In the genomic region with DNA sequence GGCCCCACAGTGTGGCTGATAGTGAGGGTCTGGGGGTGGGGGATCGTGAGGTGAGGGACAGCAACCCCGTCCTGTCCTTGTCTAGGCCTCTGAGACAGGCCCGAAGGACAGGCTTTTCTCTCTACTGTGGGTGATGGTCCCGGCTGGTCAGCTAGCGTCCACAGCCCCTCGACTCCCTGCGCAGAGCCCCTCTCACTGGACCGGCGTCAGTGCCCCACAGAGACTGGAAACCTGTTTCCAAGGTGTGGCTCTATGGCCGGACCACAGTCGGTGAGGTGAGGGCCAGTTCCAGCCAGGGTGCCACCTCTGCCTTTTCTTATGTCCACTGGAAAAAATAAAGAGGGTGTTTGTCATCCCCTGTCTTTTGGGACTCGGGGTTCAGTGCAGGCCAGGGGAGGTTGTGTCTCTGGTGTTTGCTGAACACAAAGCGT, we compare ENCODE assay signal across 14 cellular contexts. TPM values are rescaled to one million over a fixed set of nuclear protein-coding genes. Genes with fewer than 3 reads are reported as not detected.
DNase-seq lines count a peak whose midpoint lies in the region; ATAC-seq and TF ChIP-seq lines count a peak whose summit lies in the region.
"Had no signal": no experiment of that assay in that cellular context is flagged by ENCODE, and none has a peak within 500 bp of the region (broad histone marks: within the 10 kb centered on the region; RNA-seq: fewer than 3 reads in every experiment).

No MANE protein-coding gene starts in this region.

- peak overlapping the region; percentile 37; the same call in 1 of the 2 replicates for H3K4me2 ChIP-seq in GM23338
- peak overlapping the region; percentile 92 for H3K4me2 ChIP-seq in skeletal muscle satellite cell (ENCODE audit: low read length)

- H3K4me3 Mint-ChIP-seq in GM23338, result peak overlapping the region; percentile 62
- H3K4me3 Mint-ChIP-seq in MCF 10A (ENCODE audit: unreplicated experiment), result peak overlapping the region; percentile 70
- H3K4me3 Mint-ChIP-seq: memory B cell had no signal

- no peaks in the 10 kb centered on the region for H3K9me2 ChIP-seq in GM23338 (ENCODE audit: insufficient read depth)

- no peak for TF ChIP-seq CTCF in GM23338 (conservative IDR thresholded peaks at IDR 0.05; ENCODE audit: low read depth in 2 of 2)
- TF ChIP-seq CTCF in MCF 10A (IDR thresholded peaks at IDR 0.05; ENCODE audit: unreplicated experiment), result no peak
- no peak for TF ChIP-seq CTCF in left lung (IDR thresholded peaks at IDR 0.05)

- H3K27ac ChIP-seq in GM23338 (ENCODE audit: low read depth), result peak overlapping the region; percentile 88
- peak overlapping the region; percentile 68 to 87 for H3K27ac ChIP-seq in left lung
- no peak overlapping the region for H3K27ac ChIP-seq in effector memory CD4-positive, alpha-beta T cell (ENCODE audit: insufficient read depth, low read length, poor library complexity, severe bottlenecking)
- H3K27ac ChIP-seq: C4-2B, VCaP had no signal

- H3K9me3 ChIP-seq in left lung (no peaks in the 10 kb centered on the region), skeletal muscle satellite cell (replicated peaks; ENCODE audit: low read length) (no peaks in the 10 kb centered on the region)
- H3K9me3 ChIP-seq in effector memory CD4-positive, alpha-beta T cell (ENCODE audit: control insufficient read depth, low read length), result no peaks in the 10 kb centered on the region

- no peaks in the 10 kb centered on the region for H3K36me3 ChIP-seq in GM23338 (ENCODE audit: insufficient read depth)
- peaks cover 0 to 6% of the 10 kb centered on the region in 2 donors for H3K36me3 ChIP-seq in left lung
- H3K36me3 ChIP-seq in skeletal muscle satellite cell (ENCODE audit: insufficient read depth, low read length), result no peaks in the 10 kb centered on the region
- no peaks in the 10 kb centered on the region for H3K36me3 ChIP-seq in effector memory CD4-positive, alpha-beta T cell (ENCODE audit: control insufficient read depth, insufficient read depth, low read length)

- intact Hi-C loops in MCF 10A (cut with micrococcal nuclease), result no loop called here
- intact Hi-C loops in left lung (cut with DNase I), result no loop called here

- BruUV-seq in MCF 10A (replicated peaks; lab: Mats Ljungman, UMichigan), result no TSS peak

- H4K20me1 ChIP-seq in GM23338 (replicated peaks; ENCODE audit: insufficient read depth), result no peaks in the 10 kb centered on the region

- peaks cover 31% of the 10 kb centered on the region for H3K36me3 Mint-ChIP-seq in GM23338 (ENCODE audit: low read depth)
- H3K36me3 Mint-ChIP-seq in MCF 10A (ENCODE audit: insufficient read depth, unreplicated experiment), result peaks cover 6% of the 10 kb centered on the region

- peaks cover 85% of the 10 kb centered on the region for H3K4me1 Mint-ChIP-seq in GM23338
- peaks cover 15% of the 10 kb centered on the region for H3K4me1 Mint-ChIP-seq in MCF 10A (ENCODE audit: insufficient read depth, unreplicated experiment)

- peaks cover 15% of the 10 kb centered on the region for H3F3A ChIP-seq in GM23338 (replicated peaks; ENCODE audit: low read depth)

- H3K9me3 Mint-ChIP-seq in GM23338 (peaks cover 10% of the 10 kb centered on the region; the same call in 2 of the 3 replicates), MCF 10A (ENCODE audit: unreplicated experiment) (no peaks in the 10 kb centered on the region)
- H3K9me3 Mint-ChIP-seq: memory B cell had no signal

- H3K27me3 Mint-ChIP-seq in GM23338 (ENCODE audit: insufficient read depth, low read depth, poor library complexity), result peaks cover 29% of the 10 kb centered on the region
- H3K27me3 Mint-ChIP-seq in MCF 10A (ENCODE audit: insufficient read depth, unreplicated experiment), result no peaks in the 10 kb centered on the region
- H3K27me3 Mint-ChIP-seq: memory B cell had no signal

- POLR2A ChIA-PET in MCF 10A (lab: Yijun Ruan, JAX), result interaction anchor here (0.5 to 2.1 kb wide), 14 partner anchors 13 to 780 kb away, joined by 3 to 13 read pairs (median 4); partner anchors contain the start of genes ATP11A and CUL4A

- H3K27me3 ChIP-seq in GM23338 (ENCODE audit: insufficient read depth), result no peaks in the 10 kb centered on the region
- H3K27me3 ChIP-seq in left lung, result no peaks in the 10 kb centered on the region
- no peaks in the 10 kb centered on the region for H3K27me3 ChIP-seq in skeletal muscle satellite cell (ENCODE audit: control insufficient read depth, insufficient read depth, low read length)
- no peaks in the 10 kb centered on the region for H3K27me3 ChIP-seq in effector memory CD4-positive, alpha-beta T cell (replicated peaks; ENCODE audit: control insufficient read depth, insufficient read depth, low read length, poor library complexity, severe bottlenecking)

- H2AFZ ChIP-seq in GM23338, result no peak overlapping the region

- peak overlapping the region; percentile 33 for H3K9ac ChIP-seq in skeletal muscle satellite cell (ENCODE audit: low read depth, low read length)

- H3K4me3 ChIP-seq in GM23338 (no peak overlapping the region), left lung (no peak overlapping the region), skeletal muscle satellite cell (ENCODE audit: low read length) (no peak overlapping the region)
- H3K4me3 ChIP-seq in effector memory CD4-positive, alpha-beta T cell (ENCODE audit: insufficient read depth, low read depth, low read length, poor library complexity, severe bottlenecking), result no peak overlapping the region

- H3K27ac Mint-ChIP-seq in GM23338, result peak overlapping the region; percentile 96
- peak overlapping the region; percentile 93 for H3K27ac Mint-ChIP-seq in MCF 10A (ENCODE audit: low read depth, unreplicated experiment)
- H3K27ac Mint-ChIP-seq: memory B cell had no signal

- no peak for DNase-seq in GM23338 (ENCODE audit: low spot score)
- DNase-seq in MCF 10A (ENCODE audit: unreplicated experiment), result no peak
- peak; percentile 20 to 54 for DNase-seq in left lung
- DNase-seq in activated CD8-positive, alpha-beta memory T cell treated with anti-CD3 and anti-CD28 coated beads for 24 hours, result no peak
- no peak for DNase-seq in effector memory CD4-positive, alpha-beta T cell
- no peak for DNase-seq in cerebellum (ENCODE audit: low spot score)
- DNase-seq: activated effector memory CD4-positive, alpha-beta T cell treated with Interleukin-2 at 50 U/mL for 16 hours; MV-4-11; NCI-H82 had no signal

- H3K79me2 ChIP-seq in GM23338 (replicated peaks; ENCODE audit: insufficient read depth), result peaks cover 78% of the 10 kb centered on the region

- CTCF ChIA-PET in MCF 10A (lab: Yijun Ruan, JAX), result interaction anchor here (0.6 to 1.8 kb wide), 6 partner anchors 17 to 1238 kb away, joined by 3 to 8 read pairs (median 5); no protein-coding TSS in a partner anchor

- peaks cover 46% of the 10 kb centered on the region for H3K4me1 ChIP-seq in GM23338 (ENCODE audit: insufficient read depth)
- H3K4me1 ChIP-seq in left lung, result peaks cover 12 to 48% of the 10 kb centered on the region in 2 donors
- H3K4me1 ChIP-seq in skeletal muscle satellite cell (ENCODE audit: control insufficient read depth, insufficient read depth, low read length), result peaks cover 17% of the 10 kb centered on the region
- no peaks in the 10 kb centered on the region for H3K4me1 ChIP-seq in effector memory CD4-positive, alpha-beta T cell (ENCODE audit: control insufficient read depth, insufficient read depth, low read length, poor library complexity, severe bottlenecking)

- no peak for ATAC-seq in GM23338
- ATAC-seq in left lung, result no peak
- no peak for ATAC-seq in GM21619 (IDR thresholded peaks at IDR 0.05; ENCODE audit: unreplicated experiment)

TF ChIP-seq in GM23338, 12 proteins besides CTCF, POLR2A, EP300 and RAD21 (continues in another document):
- TF ChIP-seq NANOG (IDR thresholded peaks at IDR 0.05; ENCODE audit: borderline replicate concordance), result no peak
- TF ChIP-seq EZH2phosphoT487 (IDR thresholded peaks at IDR 0.05; ENCODE audit: unreplicated experiment), result no peak
- no peak for TF ChIP-seq ETS1 (IDR thresholded peaks at IDR 0.05)
- TF ChIP-seq STAT1 (IDR thresholded peaks at IDR 0.05; ENCODE audit: unreplicated experiment), result no peak
- no peak for TF ChIP-seq POLR2AphosphoS5 (IDR thresholded peaks at IDR 0.05; ENCODE audit: low read depth)
- no peak for TF ChIP-seq CREB1 (CRISPR knock-in tag; IDR thresholded peaks at IDR 0.05; ENCODE audit: low read depth)

RNA-seq across cellular contexts. Expression of gene ATP11A, which starts 22.6 kb away (rescaled TPM):
- total RNA-seq in GM23338 (2014; rRNA removed; shearing (Covaris generic)), result 35.1 and 52.6 TPM in 2 replicates
- polyA plus RNA-seq in GM23338 (2016; fragmentation: Nextera tagmentation; extraction: Ambion mirVana), result 12.3 and 12.8 TPM in 2 replicates
- total RNA-seq in MCF 10A (2022) (41.2 and 42.7 TPM in 2 replicates), left lung (100 to 1,000 TPM; 271 to 457 TPM), cerebellum (15.3 TPM)
- 7.2 and 7.6 TPM in 2 replicates for total RNA-seq in skeletal muscle satellite cell (2012; rRNA removed)

Comparison
In these comparisons a context has a peak if more than half of its experiments do, and no peak if none do; other contexts are left out.
1. DNase-seq: peak in left lung (2 of 2); none in GM23338 (single experiment), MCF 10A (single experiment), activated CD8-positive, alpha-beta memory T cell treated with anti-CD3 and anti-CD28 coated beads for 24 hours (single experiment), effector memory CD4-positive, alpha-beta T cell (0 of 3) and cerebellum (single experiment).